5 cellular contexts compared by ENCODE assay signal in genomic region chr6:69185276-69185675, GRCh38.
"Had no signal": no experiment of that assay in that cellular context is flagged by ENCODE, and none has a peak within 500 bp of the region (broad histone marks: within the 10 kb centered on the region; RNA-seq: fewer than 3 reads in every experiment).

No MANE protein-coding gene starts in this region.

- H3K4me3 Mint-ChIP-seq: IgD-negative memory B cell had no signal

- H3K4me1 Mint-ChIP-seq: IgD-negative memory B cell had no signal

- H3K27me3 Mint-ChIP-seq: IgD-negative memory B cell had no signal

- H3K4me3 ChIP-seq: K562 had no signal

- H3K27ac Mint-ChIP-seq: IgD-negative memory B cell had no signal

- H3K27ac ChIP-seq: HL-60 had no signal

- H3K9me3 Mint-ChIP-seq: IgD-negative memory B cell had no signal

- H3K36me3 Mint-ChIP-seq: IgD-negative memory B cell had no signal

- DNase-seq: IMR-90, KBM-7 had no signal
